Comparison of ENCODE assay signal across 1 cellular context in genomic region chr14:38203929-38204716, GRCh38.
A peak's percentile ranks its signal among the peaks of the same experiment; 100 is the strongest.
TF ChIP-seq lines count a peak whose summit lies in the region.

No MANE protein-coding gene starts in this region.

TF ChIP-seq in HepG2, 621 proteins besides CTCF, POLR2A, EP300 and RAD21:
- TF ChIP-seq CREB1 (IDR thresholded peaks at IDR 0.05): peak; percentile 62; the same call in 1 of the 2 replicates
- TF ChIP-seq CREB1 (CRISPR knock-in tag; IDR thresholded peaks at IDR 0.05): no peak
- TF ChIP-seq ZNF570 (CRISPR knock-in tag; IDR thresholded peaks at IDR 0.05; ENCODE audit: borderline replicate concordance): no peak
- no peak for TF ChIP-seq ZNF607 (CRISPR knock-in tag; IDR thresholded peaks at IDR 0.05; ENCODE audit: borderline replicate concordance)
- TF ChIP-seq ELF4 (CRISPR knock-in tag; IDR thresholded peaks at IDR 0.05; ENCODE audit: borderline replicate concordance): no peak
- TF ChIP-seq ZNF343 (CRISPR knock-in tag; IDR thresholded peaks at IDR 0.05): no peak
